8 cellular contexts compared by ENCODE assay signal in genomic region chr14:102437997-102438922, GRCh38.
DNase-seq lines count a peak whose midpoint lies in the region; ATAC-seq, FAIRE-seq and TF ChIP-seq lines count a peak whose summit lies in the region.

No MANE protein-coding gene starts in this region.

- H3K36me3 ChIP-seq in bronchial epithelial cell (ENCODE audit: control insufficient read depth, insufficient read depth, low read length): peaks cover 18% of the 10 kb centered on the region
- peaks cover 0 to 93% (median 51%) of the 10 kb centered on the region in 6 donors for H3K36me3 ChIP-seq in spleen

- FAIRE-seq in GM19239 (lab: Jason Lieb, UNC) (no peak), bronchial epithelial cell (lab: Jason Lieb, UNC) (no peak)

- no peak overlapping the region for H3K27ac ChIP-seq in spleen

- TF ChIP-seq POLR2A in spleen (IDR thresholded peaks at IDR 0.05): no peak

- peak; percentile 89 for DNase-seq in 8988T
- DNase-seq in GM19239 (ENCODE audit: insufficient read length, low spot score): peak; percentile 48
- peak; percentile 93 for DNase-seq in NCI-H2171 treated with DMSO at 0.1 percent for 48 hours (lab: John Stamatoyannopoulos, UW)
- DNase-seq in activated CD4-positive, CD25-positive, alpha-beta regulatory T cell (lab: John Stamatoyannopoulos, UW): peak; percentile 18 to 29 (median 24)
- DNase-seq in bronchial epithelial cell (ENCODE audit: low read depth): peak; percentile 58
- peak; percentile 86 for DNase-seq in islet precursor cell
- DNase-seq in spleen: peak; percentile 88

- H3K9me3 ChIP-seq in spleen: no peaks in the 10 kb centered on the region

- TF ChIP-seq CTCF in bronchial epithelial cell (IDR thresholded peaks at IDR 0.05; ENCODE audit: insufficient read depth, low read length, severe bottlenecking): peak; percentile 89
- TF ChIP-seq CTCF in spleen (IDR thresholded peaks at IDR 0.05 in 8 of 11, conservative IDR thresholded peaks at IDR 0.05 in 3 of 11): peak; percentile 13 to 91 (median 76)

- no peak overlapping the region for H3K4me3 ChIP-seq in bronchial epithelial cell (ENCODE audit: low read depth, low read length)
- peak overlapping the region in 4 of 8 donors; percentile 13 to 47 (median 24) for H3K4me3 ChIP-seq in spleen

- WGBS in spleen, 5 donors: 20 to 33% (median 24%) methylated on average over 20 to 31 of the region's 31 CpGs

- ATAC-seq in GM19452 (IDR thresholded peaks at IDR 0.05; ENCODE audit: unreplicated experiment): no peak

- peaks cover 0 to 13% (median 5%) of the 10 kb centered on the region in 6 donors for H3K4me1 ChIP-seq in spleen

- intact Hi-C loops in spleen (cut with DNase I; ENCODE audit: low total_unique reads): loop anchor here (2.0 kb wide), 1 partner anchor 79 kb away; no protein-coding TSS in a partner anchor

- H3K27me3 ChIP-seq in bronchial epithelial cell (ENCODE audit: control insufficient read depth, insufficient read depth, low read length): no peaks in the 10 kb centered on the region
- H3K27me3 ChIP-seq in spleen (replicated peaks in 1 of 7): no peaks in the 10 kb centered on the region

Comparison
In these comparisons a context has a peak if more than half of its experiments do, and no peak if none do; other contexts are left out.
1. DNase-seq: peak in every context shown above with its lines; median percentile 93 in NCI-H2171 treated with DMSO at 0.1 percent for 48 hours; 89 in 8988T; 88 in spleen; 86 in islet precursor cell; 58 in bronchial epithelial cell; 48 in GM19239; 24 in activated CD4-positive, CD25-positive, alpha-beta regulatory T cell.